ENCODE assay signal across 10 cellular contexts in the genomic region with DNA sequence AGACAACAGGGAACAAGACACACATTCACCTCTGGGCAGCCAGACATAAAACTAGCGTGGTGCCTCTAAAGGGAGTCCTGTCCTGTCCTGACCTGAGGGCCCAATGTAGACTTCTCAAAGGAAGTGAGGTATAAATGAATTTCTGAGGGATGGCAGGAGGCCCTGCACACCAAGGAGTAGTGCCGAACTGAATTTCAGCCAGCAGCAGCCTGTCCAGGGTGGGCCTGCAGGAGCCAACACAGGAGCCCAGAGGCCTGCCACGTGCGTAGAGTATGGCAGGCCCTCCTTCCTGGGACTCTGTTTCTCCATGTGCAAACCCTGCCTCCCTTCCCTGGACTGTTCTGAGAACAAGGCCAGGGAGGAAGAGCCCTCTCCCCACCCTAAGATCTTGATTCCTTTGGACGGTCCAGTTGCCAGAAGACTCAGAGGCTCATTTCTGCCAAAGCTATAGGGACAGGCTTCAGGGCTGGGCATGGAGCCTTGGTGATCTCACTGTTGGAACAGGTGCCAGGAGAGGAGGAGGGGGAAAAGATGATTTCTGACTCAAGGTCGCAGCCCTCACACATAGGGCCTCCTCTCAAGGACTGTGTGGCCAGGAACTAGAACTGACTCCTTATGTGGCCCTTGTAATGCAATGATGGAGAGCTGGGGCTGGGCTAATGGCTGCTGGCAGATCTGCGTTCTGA. TPM values are rescaled to one million over a fixed set of nuclear protein-coding genes. Genes with fewer than 3 reads are reported as not detected.
DNase-seq lines count a peak whose midpoint lies in the region; ATAC-seq and TF ChIP-seq lines count a peak whose summit lies in the region.
"Had no signal": no experiment of that assay in that cellular context is flagged by ENCODE, and none has a peak within 500 bp of the region (broad histone marks: within the 10 kb centered on the region; RNA-seq: fewer than 3 reads in every experiment).

No MANE protein-coding gene starts in this region.

- peak overlapping the region in 2 of 7 donors; percentile 51 to 88 for H3K4me3 Mint-ChIP-seq in CD8-positive, alpha-beta memory T cell

- DNase-seq in LNCaP clone FGC (ENCODE audit: low read depth) (peak; percentile 33), cardiac fibroblast (ENCODE audit: low read depth in 2 of 2) (peak; percentile 70 to 78), kidney tubule cell (ENCODE audit: low spot score) (peak; percentile 81), substantia nigra (lab: John Stamatoyannopoulos, UW) (peak in 12 of 49 donors; percentile 11 to 71 (median 38)), NCI-H146 treated with DMSO at 0.1 percent for 48 hours (lab: John Stamatoyannopoulos, UW; ENCODE audit: unreplicated experiment) (no peak)
- DNase-seq in stimulated activated CD4-positive, alpha-beta T cell treated with anti-CD3 and anti-CD28 coated beads, Interleukin-12 subunit alpha, Interleukin-12 subunit beta, amount 100 ng/mL, for 4 hours, result no peak
- no peak for DNase-seq in CD8-positive, alpha-beta memory T cell

- H3K27ac Mint-ChIP-seq in CD8-positive, alpha-beta memory T cell, result peak overlapping the region in 1 of 8 donors; percentile 81
- H3K27ac Mint-ChIP-seq: T-helper 1 cell treated with Interleukin-12 subunit alpha and Interleukin-12 subunit beta and Interleukin-4 antibody, amounts not matched to agents 30 μg/mL and 1 μg/mL, for 36 hours had no signal

- POLR2A ChIA-PET in CD8-positive, alpha-beta memory T cell (lab: Charles Lee), result no interaction called here

- no peaks in the 10 kb centered on the region for H3K9me3 ChIP-seq in CD8-positive, alpha-beta memory T cell (ENCODE audit: low read length)
- H3K9me3 ChIP-seq: neutrophil had no signal

- no peaks in the 10 kb centered on the region for H3K27me3 ChIP-seq in CD8-positive, alpha-beta memory T cell (ENCODE audit: insufficient read depth, low read length, poor library complexity, severe bottlenecking)

- H3K27ac ChIP-seq in substantia nigra (ENCODE audit: low read depth, low read length, poor library complexity, severe bottlenecking), result peak overlapping the region; percentile 69
- no peak overlapping the region for H3K27ac ChIP-seq in CD8-positive, alpha-beta memory T cell (ENCODE audit: low read depth, low read length)
- H3K27ac ChIP-seq: neutrophil had no signal

- no peaks in the 10 kb centered on the region for H3K36me3 ChIP-seq in CD8-positive, alpha-beta memory T cell (ENCODE audit: insufficient read depth, low read length)
- H3K36me3 ChIP-seq: neutrophil had no signal

- CTCF ChIA-PET in CD8-positive, alpha-beta memory T cell (lab: Charles Lee), result interaction anchor here (1.7 to 2.1 kb wide), 2 partner anchors 20 to 175 kb away, joined by 6 to 14 read pairs; no protein-coding TSS in a partner anchor

- peaks cover 12 to 19% (median 16%) of the 10 kb centered on the region in 3 donors for H3K4me1 Mint-ChIP-seq in CD8-positive, alpha-beta memory T cell

- TF ChIP-seq CTCF in LNCaP clone FGC (IDR thresholded peaks at IDR 0.05; ENCODE audit: control insufficient read depth, extremely low read depth, insufficient read depth) (no peak), cardiac fibroblast (IDR thresholded peaks at IDR 0.05; ENCODE audit: low read depth, low read length) (no peak)

- H3K4me1 ChIP-seq in CD8-positive, alpha-beta memory T cell (ENCODE audit: insufficient read depth, low read length), result peaks cover 8% of the 10 kb centered on the region

- H3K9me3 Mint-ChIP-seq in CD8-positive, alpha-beta memory T cell, result no peaks in the 10 kb centered on the region
- H3K9me3 Mint-ChIP-seq: T-helper 1 cell treated with Interleukin-12 subunit alpha and Interleukin-12 subunit beta and Interleukin-4 antibody, amounts not matched to agents 30 μg/mL and 1 μg/mL, for 36 hours had no signal

- ATAC-seq in GM18907 (IDR thresholded peaks at IDR 0.05; ENCODE audit: unreplicated experiment), result no peak

- H3K4me3 ChIP-seq in LNCaP clone FGC (ENCODE audit: low read depth, low read length) (no peak overlapping the region), cardiac fibroblast (replicated peaks in 1 of 2; ENCODE audit: low read depth in 2 of 2, low read length in 2 of 2) (no peak overlapping the region)
- no peak overlapping the region for H3K4me3 ChIP-seq in CD8-positive, alpha-beta memory T cell (ENCODE audit: low read length)

- no peaks in the 10 kb centered on the region for H3K27me3 Mint-ChIP-seq in CD8-positive, alpha-beta memory T cell

- no peaks in the 10 kb centered on the region for H3K36me3 Mint-ChIP-seq in CD8-positive, alpha-beta memory T cell

RNA-seq across cellular contexts. Expression of a gene that starts 1.8 kb away (rescaled TPM):
- not detected for total RNA-seq in CD8-positive, alpha-beta memory T cell
- polyA plus RNA-seq in CD8-positive, alpha-beta memory T cell, result not detected

RNA-seq across cellular contexts. Expression of a gene that starts 38.4 kb away (rescaled TPM):
- under 1 TPM; 0.11 to 0.31 TPM for total RNA-seq in CD8-positive, alpha-beta memory T cell
- polyA plus RNA-seq in CD8-positive, alpha-beta memory T cell, result not detected

Comparison
In these comparisons a context has a peak if more than half of its experiments do, and no peak if none do; other contexts are left out.
1. DNase-seq: peak in LNCaP clone FGC (single experiment), cardiac fibroblast (2 of 2) and kidney tubule cell (single experiment); none in NCI-H146 treated with DMSO at 0.1 percent for 48 hours (single experiment), stimulated activated CD4-positive, alpha-beta T cell treated with anti-CD3 and anti-CD28 coated beads, Interleukin-12 subunit alpha, Interleukin-12 subunit beta, amount 100 ng/mL, for 4 hours (single experiment) and CD8-positive, alpha-beta memory T cell (0 of 5).